Comparison of ENCODE assay signal across 13 cellular contexts in the genomic region with DNA sequence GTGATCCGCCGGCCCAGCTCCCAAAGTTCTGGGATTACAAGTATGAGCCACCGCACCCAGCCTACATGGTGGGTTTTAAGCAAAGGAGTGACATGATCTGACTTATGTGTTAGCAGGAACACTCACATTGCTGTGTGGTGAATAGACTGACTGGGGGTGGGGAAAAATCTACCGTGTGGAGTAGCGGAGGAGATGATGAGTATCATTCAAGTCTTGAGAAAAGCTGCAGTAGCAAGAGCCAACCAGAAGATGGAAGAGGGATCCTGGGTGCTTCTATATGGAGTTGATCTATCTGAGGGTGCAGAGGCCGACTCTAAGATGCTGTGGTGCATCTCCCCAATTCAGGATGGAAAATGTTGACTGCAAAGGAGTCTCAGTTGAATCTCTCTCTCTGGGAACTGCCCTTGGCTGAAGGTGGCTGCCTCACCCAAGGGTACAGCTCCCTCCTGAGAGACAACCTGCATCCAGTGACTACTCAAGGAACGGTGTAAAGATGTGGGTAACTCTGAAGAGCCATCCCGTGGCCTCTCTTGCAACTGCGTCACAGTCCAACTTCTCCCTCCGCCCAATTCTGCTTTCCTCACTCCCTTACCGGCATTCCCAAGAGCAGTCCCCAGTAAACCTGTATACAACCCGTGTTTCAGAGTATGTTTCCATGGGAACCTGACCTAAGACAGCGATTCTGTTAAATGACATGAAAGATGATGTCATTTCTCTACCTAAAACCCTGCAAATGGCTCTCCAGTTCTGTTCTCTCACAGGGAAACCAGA. TPM values are rescaled to one million over a fixed set of nuclear protein-coding genes. Genes with fewer than 3 reads are reported as not detected.
DNase-seq lines count a peak whose midpoint lies in the region; ATAC-seq, FAIRE-seq and TF ChIP-seq lines count a peak whose summit lies in the region.
"Had no signal": no experiment of that assay in that cellular context is flagged by ENCODE, and none has a peak within 500 bp of the region (broad histone marks: within the 10 kb centered on the region; RNA-seq: fewer than 3 reads in every experiment).

No MANE protein-coding gene starts in this region.

- WGBS in GM12878 (ENCODE audit: insufficient coverage, insufficient replicate concordance, low lambda C conversion rate, missing lambda C conversion rate), result 52% methylated on average over 13 of the region's 13 CpGs

- H3K4me1 ChIP-seq in GM12878 (ENCODE audit: control insufficient read depth, insufficient read depth, low read length), result no peaks in the 10 kb centered on the region; the same call in 1 of the 2 replicates
- H3K4me1 ChIP-seq: vagina had no signal

- H3K36me3 ChIP-seq in GM12878 (ENCODE audit: control insufficient read depth in 2 of 2, insufficient read depth in 2 of 2, low read length in 1 of 2), result no peaks in the 10 kb centered on the region
- H3K36me3 ChIP-seq: vagina had no signal

- CTCF ChIA-PET in GM12878 (lab: Yijun Ruan, JAX), result interaction anchor here (0.6 to 2.6 kb wide), 6 partner anchors 15 to 463 kb away, joined by 3 to 13 read pairs (median 4); no protein-coding TSS in a partner anchor

- no peak overlapping the region for H3K9ac ChIP-seq in GM12878 (ENCODE audit: control insufficient read depth, insufficient read depth, low read length)

- no peak overlapping the region for H3K4me2 ChIP-seq in GM12878 (ENCODE audit: control insufficient read depth, insufficient read depth)

- TF ChIP-seq RAD21 in GM12878 (IDR thresholded peaks at IDR 0.05; ENCODE audit: insufficient read depth, low read depth, low read length), result no peak

- SMC1A ChIA-PET in GM12878 (lab: Charles Lee; ENCODE audit: uncharacterized antibody, unreplicated experiment), result interaction anchor here (0.6 to 1.2 kb wide), 3 partner anchors 120 to 460 kb away, joined by 3 to 4 read pairs (median 3); no protein-coding TSS in a partner anchor

- in situ Hi-C loops in GM12878 (cut with MboI), result loop anchor here (5.0 kb wide), 2 partner anchors 266 to 461 kb away; no protein-coding TSS in a partner anchor

- no peak for TF ChIP-seq EP300 in GM12878 (IDR thresholded peaks at IDR 0.05; ENCODE audit: borderline replicate concordance in 1 of 2, control insufficient read depth in 1 of 2, low read depth in 2 of 2, low read length in 2 of 2)

- no peaks in the 10 kb centered on the region for H3K79me2 ChIP-seq in GM12878 (ENCODE audit: control insufficient read depth, insufficient read depth, low read length)

- no peak overlapping the region for H3K27ac ChIP-seq in GM12878 (ENCODE audit: control insufficient read depth, insufficient read depth)
- H3K27ac ChIP-seq: vagina had no signal

- no peaks in the 10 kb centered on the region for H3K27me3 ChIP-seq in GM12878 (replicated peaks in 1 of 2; ENCODE audit: control insufficient read depth in 2 of 2, insufficient read depth in 2 of 2, low read length in 1 of 2)
- H3K27me3 ChIP-seq: vagina had no signal

- DNase-seq in NCI-H82 (lab: John Stamatoyannopoulos, UW), result peak; percentile 52
- DNase-seq in NCI-H82 treated with DMSO at 0.1 percent for 48 hours (lab: John Stamatoyannopoulos, UW; ENCODE audit: unreplicated experiment), result no peak
- no peak for DNase-seq in GM12878 (ENCODE audit: low read depth, low spot score)
- DNase-seq in non-pigmented ciliary epithelial cell (ENCODE audit: low read depth), result peak; percentile 36
- no peak for DNase-seq in GDM1 (lab: John Stamatoyannopoulos, UW)
- DNase-seq in RCC 7860 (ENCODE audit: low spot score), result no peak
- DNase-seq in OCI-M2 (lab: John Stamatoyannopoulos, UW; ENCODE audit: unreplicated experiment), result no peak
- DNase-seq: activated B cell treated with CpG ODN at 0.5 μM for 24 hours, activated gamma-delta T cell treated with Interleukin-2 at 50 U/mL for 16 hours, NCI-H1694 had no signal

- no peak for FAIRE-seq in GM12878 (lab: Jason Lieb, UNC)
- no peak for FAIRE-seq in RCC 7860 (lab: Jason Lieb, UNC)

- no peaks in the 10 kb centered on the region for H4K20me1 ChIP-seq in GM12878 (ENCODE audit: control insufficient read depth, insufficient read depth)

- ATAC-seq in GM12878, result peak; percentile 58
- ATAC-seq: sciatic nerve had no signal

- TF ChIP-seq CTCF in LNCAP (IDR thresholded peaks at IDR 0.05) (peak; percentile 22; the same call in 1 of the 2 replicates), GM12878 (IDR thresholded peaks at IDR 0.05 in 2 of 3, conservative IDR thresholded peaks at IDR 0.05 in 1 of 3; ENCODE audit: control insufficient read depth in 2 of 3, extremely low read depth in 1 of 3, insufficient read depth in 1 of 3, low read depth in 3 of 3, low read length in 3 of 3) (peak in 1 of 3 experiments; percentile 22; a peak in 2 of 6 replicates)

- intact Hi-C loops in GM12878 (cut with micrococcal nuclease; ENCODE audit: unreplicated experiment), result loop anchor here (2.0 to 5.0 kb wide), 3 partner anchors 91 to 459 kb away; no protein-coding TSS in a partner anchor

- no peak for TF ChIP-seq POLR2A in GM12878 (IDR thresholded peaks at IDR 0.05; ENCODE audit: low read depth, low read length)

- POLR2A ChIA-PET in GM12878 (lab: Charles Lee), result interaction anchor here (0.5 kb wide), 1 partner anchor 290 kb away, joined by 8 read pairs; no protein-coding TSS in a partner anchor

- BruUV-seq in GM12878 (replicated peaks; lab: Mats Ljungman, UMichigan), result no TSS peak

- no peak overlapping the region for H2AFZ ChIP-seq in GM12878 (ENCODE audit: control insufficient read depth, low read depth, low read length)

- RAD21 ChIA-PET in GM12878 (lab: Charles Lee; ENCODE audit: unreplicated experiment), result interaction anchor here (0.8 to 1.1 kb wide), 2 partner anchors 18 to 460 kb away, joined by 3 read pairs; no protein-coding TSS in a partner anchor

- H3K9me3 ChIP-seq in GM12878 (replicated peaks; ENCODE audit: control insufficient read depth, insufficient read depth, low read length), result no peaks in the 10 kb centered on the region
- H3K9me3 ChIP-seq: vagina had no signal

- no peak overlapping the region for H3K4me3 ChIP-seq in GM12878
- H3K4me3 ChIP-seq: vagina had no signal

TF ChIP-seq in GM12878, 131 proteins besides CTCF, POLR2A, EP300 and RAD21 (continues in another document):
- TF ChIP-seq CHD4 (IDR thresholded peaks at IDR 0.05) (no peak), KAT2A (conservative IDR thresholded peaks at IDR 0.05; ENCODE audit: control insufficient read depth, low read depth, low read length) (no peak), SUZ12 (IDR thresholded peaks at IDR 0.05; ENCODE audit: unreplicated experiment) (no peak), TBL1XR1 (IDR thresholded peaks at IDR 0.05; ENCODE audit: low read depth, low read length) (no peak), CHD1 (IDR thresholded peaks at IDR 0.05; ENCODE audit: low read depth, low read length) (no peak), ZNF274 (IDR thresholded peaks at IDR 0.05; ENCODE audit: insufficient read depth, insufficient read length) (no peak), HDAC2 (IDR thresholded peaks at IDR 0.05) (no peak), MEF2A (IDR thresholded peaks at IDR 0.05; ENCODE audit: insufficient read depth, low read depth, low read length) (no peak), ASH2L (IDR thresholded peaks at IDR 0.05; ENCODE audit: borderline replicate concordance, low read depth) (no peak), HCFC1 (IDR thresholded peaks at IDR 0.05; ENCODE audit: low read length) (no peak), NFXL1 (IDR thresholded peaks at IDR 0.05; ENCODE audit: borderline replicate concordance) (no peak), SIX5 (IDR thresholded peaks at IDR 0.05; ENCODE audit: low read depth, low read length, severe bottlenecking) (no peak), SP1 (IDR thresholded peaks at IDR 0.05; ENCODE audit: low read depth, low read length) (no peak)
- TF ChIP-seq, protein P1, sequence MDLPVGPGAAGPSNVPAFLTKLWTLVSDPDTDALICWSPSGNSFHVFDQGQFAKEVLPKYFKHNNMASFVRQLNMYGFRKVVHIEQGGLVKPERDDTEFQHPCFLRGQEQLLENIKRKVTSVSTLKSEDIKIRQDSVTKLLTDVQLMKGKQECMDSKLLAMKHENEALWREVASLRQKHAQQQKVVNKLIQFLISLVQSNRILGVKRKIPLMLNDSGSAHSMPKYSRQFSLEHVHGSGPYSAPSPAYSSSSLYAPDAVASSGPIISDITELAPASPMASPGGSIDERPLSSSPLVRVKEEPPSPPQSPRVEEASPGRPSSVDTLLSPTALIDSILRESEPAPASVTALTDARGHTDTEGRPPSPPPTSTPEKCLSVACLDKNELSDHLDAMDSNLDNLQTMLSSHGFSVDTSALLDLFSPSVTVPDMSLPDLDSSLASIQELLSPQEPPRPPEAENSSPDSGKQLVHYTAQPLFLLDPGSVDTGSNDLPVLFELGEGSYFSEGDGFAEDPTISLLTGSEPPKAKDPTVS (IDR thresholded peaks at IDR 0.05; ENCODE audit: low read depth, low read length), result no peak
- TF ChIP-seq, protein P2, sequence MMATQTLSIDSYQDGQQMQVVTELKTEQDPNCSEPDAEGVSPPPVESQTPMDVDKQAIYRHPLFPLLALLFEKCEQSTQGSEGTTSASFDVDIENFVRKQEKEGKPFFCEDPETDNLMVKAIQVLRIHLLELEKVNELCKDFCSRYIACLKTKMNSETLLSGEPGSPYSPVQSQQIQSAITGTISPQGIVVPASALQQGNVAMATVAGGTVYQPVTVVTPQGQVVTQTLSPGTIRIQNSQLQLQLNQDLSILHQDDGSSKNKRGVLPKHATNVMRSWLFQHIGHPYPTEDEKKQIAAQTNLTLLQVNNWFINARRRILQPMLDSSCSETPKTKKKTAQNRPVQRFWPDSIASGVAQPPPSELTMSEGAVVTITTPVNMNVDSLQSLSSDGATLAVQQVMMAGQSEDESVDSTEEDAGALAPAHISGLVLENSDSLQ (IDR thresholded peaks at IDR 0.05), result no peak

RNA-seq across cellular contexts. Expression of a gene that starts 7.4 kb away (rescaled TPM):
- total RNA-seq in GM12878 (2013; cell fraction: nucleolus; rRNA removed), result 75.0 and 76.7 TPM in 2 replicates
- total RNA-seq in GM12878 (2014; rRNA removed) (14.5 and 21.7 TPM in 2 replicates), GM12878 (2014; rRNA removed; fragmentation: Illumina TruSeq; extraction: Trizol) (19.4 and 21.4 TPM in 2 replicates), GM12878 (2021) (15.6 and 16.8 TPM in 2 replicates)
- polyA plus RNA-seq in GM12878 (2011; ENCODE audit: low read depth), result 3.8 TPM
- polyA plus RNA-seq in GM12878 (2011; rRNA removed) (19.7 and 24.1 TPM in 2 replicates), GM12878 (2014; fragmentation: Illumina TruSeq; extraction: Trizol) (12.5 and 19.6 TPM in 2 replicates), GM12878 (2014; fragmentation: Nextera tagmentation; extraction: Ambion mirVana) (1 to 10 TPM in 1 of 2 experiments, under 1 TPM in 1; 0.77 to 1.5 TPM), GM12878 (2014; rRNA removed) (11.9 and 13.0 TPM in 2 replicates), GM12878 (2016; fragmentation: Nextera tagmentation; extraction: Ambion mirVana) (10 to 100 TPM; 12.2 to 12.9 TPM)
- 10.1 and 10.2 TPM in 2 replicates for polyA plus RNA-seq in GM12878 (2011; cell fraction: cytosol; rRNA removed)
- 13.0 and 14.3 TPM in 2 replicates for polyA plus RNA-seq in GM12878 (2011; cell fraction: nucleus; rRNA removed)
- 5.5 and 5.7 TPM in 2 replicates for polyA plus RNA-seq in GM12878 (2012)
- polyA minus RNA-seq in GM12878 (2011; rRNA and poly(A)+ RNA removed), result 40.1 and 45.3 TPM in 2 replicates
- polyA minus RNA-seq in GM12878 (2011; cell fraction: cytosol; rRNA and poly(A)+ RNA removed), result 13.9 and 15.4 TPM in 2 replicates
- polyA minus RNA-seq in GM12878 (2011; cell fraction: nucleus; rRNA and poly(A)+ RNA removed), result 9.9 and 25.2 TPM in 2 replicates

Comparison
In these comparisons a context has a peak if more than half of its experiments do, and no peak if none do; other contexts are left out.
1. DNase-seq: peak in NCI-H82 (single experiment) and non-pigmented ciliary epithelial cell (single experiment); none in NCI-H82 treated with DMSO at 0.1 percent for 48 hours (single experiment), GM12878 (single experiment), GDM1 (single experiment), RCC 7860 (single experiment) and OCI-M2 (single experiment).